1 cellular context compared by ENCODE assay signal in the genomic region with DNA sequence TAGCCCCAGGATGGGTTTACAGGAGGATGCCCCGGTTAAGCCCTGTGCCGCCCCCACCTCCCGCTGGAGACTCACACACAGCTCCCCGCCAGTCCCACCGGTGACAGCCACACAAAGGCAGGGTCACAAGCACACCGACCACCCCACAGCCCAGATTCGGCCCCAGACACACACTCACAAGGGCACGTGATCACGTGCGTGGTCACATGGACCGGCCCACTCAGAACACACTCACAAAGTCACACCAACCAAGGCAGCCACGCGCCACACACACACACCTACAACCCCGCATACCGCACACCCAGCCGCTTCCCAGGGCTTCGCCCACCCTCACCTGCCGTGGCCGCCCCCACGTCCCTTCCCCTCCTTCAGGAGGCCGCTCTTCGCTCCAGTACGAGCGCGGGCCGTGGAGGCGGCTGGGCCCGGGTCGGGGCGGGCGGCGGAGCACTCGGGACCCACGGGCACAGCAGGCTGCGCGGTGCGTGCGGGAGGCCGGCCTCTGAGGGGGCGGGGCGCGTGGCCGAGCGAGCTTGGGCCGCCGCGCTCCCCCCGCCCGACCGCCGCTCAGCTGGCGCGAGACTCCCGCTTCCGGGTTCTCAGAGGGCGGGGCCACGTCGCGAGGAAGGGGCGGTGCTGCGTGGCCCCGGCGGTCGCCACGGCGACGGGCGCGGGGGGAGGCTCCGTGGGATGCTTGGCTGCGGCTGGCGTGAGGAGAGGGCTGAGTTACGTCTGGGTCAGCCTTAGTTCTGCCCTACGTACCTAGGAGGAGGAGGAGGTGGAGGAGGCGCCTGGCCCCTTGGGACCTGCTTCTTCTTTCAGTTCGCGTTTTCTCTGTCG.
TF ChIP-seq lines count a peak whose summit lies in the region.

A gene with protein sequence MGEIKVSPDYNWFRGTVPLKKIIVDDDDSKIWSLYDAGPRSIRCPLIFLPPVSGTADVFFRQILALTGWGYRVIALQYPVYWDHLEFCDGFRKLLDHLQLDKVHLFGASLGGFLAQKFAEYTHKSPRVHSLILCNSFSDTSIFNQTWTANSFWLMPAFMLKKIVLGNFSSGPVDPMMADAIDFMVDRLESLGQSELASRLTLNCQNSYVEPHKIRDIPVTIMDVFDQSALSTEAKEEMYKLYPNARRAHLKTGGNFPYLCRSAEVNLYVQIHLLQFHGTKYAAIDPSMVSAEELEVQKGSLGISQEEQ (minus strand): TSS at position 584 of the 837 bp plus-strand sequence. CDS start 6,345 bp downstream, outside the sequence.

TF ChIP-seq in A549, 52 proteins besides CTCF, POLR2A, EP300 and RAD21 (continued from another document):
- TF ChIP-seq, protein P1, sequence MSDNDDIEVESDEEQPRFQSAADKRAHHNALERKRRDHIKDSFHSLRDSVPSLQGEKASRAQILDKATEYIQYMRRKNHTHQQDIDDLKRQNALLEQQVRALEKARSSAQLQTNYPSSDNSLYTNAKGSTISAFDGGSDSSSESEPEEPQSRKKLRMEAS (IDR thresholded peaks at IDR 0.05): peak; percentile 90
- peak; percentile 32; the same call in 1 of the 2 replicates for TF ChIP-seq HOXB13 (CRISPR knock-in tag; IDR thresholded peaks at IDR 0.05; ENCODE audit: low read depth)
- 0 out of 2 replicates have a peak, but pooled peaks have one; percentile 64 for TF ChIP-seq TFCP2L1 (CRISPR knock-in tag; IDR thresholded peaks at IDR 0.05)
- no peak for TF ChIP-seq ZFP36 (IDR thresholded peaks at IDR 0.05; ENCODE audit: borderline replicate concordance, partially characterized antibody)
- no peak for TF ChIP-seq ZNF302 (CRISPR knock-in tag; IDR thresholded peaks at IDR 0.05)
- TF ChIP-seq CEBPB (IDR thresholded peaks at IDR 0.05): no peak
- TF ChIP-seq POLR2AphosphoS2 (conservative IDR thresholded peaks at IDR 0.05; ENCODE audit: low read length): no peak
- TF ChIP-seq NPAS2 (CRISPR knock-in tag; IDR thresholded peaks at IDR 0.05; ENCODE audit: borderline replicate concordance): peak; percentile 90
- TF ChIP-seq RFX5 (IDR thresholded peaks at IDR 0.05): no peak
- no peak for TF ChIP-seq CHD4 (IDR thresholded peaks at IDR 0.05; ENCODE audit: borderline replicate concordance)
- peak; percentile 37 for TF ChIP-seq GATA3 (IDR thresholded peaks at IDR 0.05; ENCODE audit: borderline replicate concordance)
- no peak for TF ChIP-seq NFE2L2 (conservative IDR thresholded peaks at IDR 0.05; ENCODE audit: low read length)
- TF ChIP-seq, protein P2, sequence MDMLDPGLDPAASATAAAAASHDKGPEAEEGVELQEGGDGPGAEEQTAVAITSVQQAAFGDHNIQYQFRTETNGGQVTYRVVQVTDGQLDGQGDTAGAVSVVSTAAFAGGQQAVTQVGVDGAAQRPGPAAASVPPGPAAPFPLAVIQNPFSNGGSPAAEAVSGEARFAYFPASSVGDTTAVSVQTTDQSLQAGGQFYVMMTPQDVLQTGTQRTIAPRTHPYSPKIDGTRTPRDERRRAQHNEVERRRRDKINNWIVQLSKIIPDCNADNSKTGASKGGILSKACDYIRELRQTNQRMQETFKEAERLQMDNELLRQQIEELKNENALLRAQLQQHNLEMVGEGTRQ (IDR thresholded peaks at IDR 0.05): peak; percentile 99
- peak; percentile 44 to 88; a peak in 3 of 5 replicates for TF ChIP-seq JUN (IDR thresholded peaks at IDR 0.05)
- TF ChIP-seq JUNB (IDR thresholded peaks at IDR 0.05): no peak
- TF ChIP-seq, protein P3, sequence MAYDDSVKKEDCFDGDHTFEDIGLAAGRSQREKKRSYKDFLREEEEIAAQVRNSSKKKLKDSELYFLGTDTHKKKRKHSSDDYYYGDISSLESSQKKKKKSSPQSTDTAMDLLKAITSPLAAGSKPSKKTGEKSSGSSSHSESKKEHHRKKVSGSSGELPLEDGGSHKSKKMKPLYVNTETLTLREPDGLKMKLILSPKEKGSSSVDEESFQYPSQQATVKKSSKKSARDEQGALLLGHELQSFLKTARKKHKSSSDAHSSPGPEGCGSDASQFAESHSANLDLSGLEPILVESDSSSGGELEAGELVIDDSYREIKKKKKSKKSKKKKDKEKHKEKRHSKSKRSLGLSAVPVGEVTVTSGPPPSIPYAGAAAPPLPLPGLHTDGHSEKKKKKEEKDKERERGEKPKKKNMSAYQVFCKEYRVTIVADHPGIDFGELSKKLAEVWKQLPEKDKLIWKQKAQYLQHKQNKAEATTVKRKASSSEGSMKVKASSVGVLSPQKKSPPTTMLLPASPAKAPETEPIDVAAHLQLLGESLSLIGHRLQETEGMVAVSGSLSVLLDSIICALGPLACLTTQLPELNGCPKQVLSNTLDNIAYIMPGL (CRISPR knock-in tag; IDR thresholded peaks at IDR 0.05; ENCODE audit: borderline replicate concordance): peak; percentile 65; the same call in 1 of the 2 replicates
- TF ChIP-seq, protein P4, sequence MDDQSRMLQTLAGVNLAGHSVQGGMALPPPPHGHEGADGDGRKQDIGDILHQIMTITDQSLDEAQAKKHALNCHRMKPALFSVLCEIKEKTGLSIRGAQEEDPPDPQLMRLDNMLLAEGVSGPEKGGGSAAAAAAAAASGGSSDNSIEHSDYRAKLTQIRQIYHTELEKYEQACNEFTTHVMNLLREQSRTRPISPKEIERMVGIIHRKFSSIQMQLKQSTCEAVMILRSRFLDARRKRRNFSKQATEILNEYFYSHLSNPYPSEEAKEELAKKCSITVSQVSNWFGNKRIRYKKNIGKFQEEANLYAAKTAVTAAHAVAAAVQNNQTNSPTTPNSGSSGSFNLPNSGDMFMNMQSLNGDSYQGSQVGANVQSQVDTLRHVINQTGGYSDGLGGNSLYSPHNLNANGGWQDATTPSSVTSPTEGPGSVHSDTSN (IDR thresholded peaks at IDR 0.05): peak; percentile 79; the same call in 1 of the 2 replicates
- TF ChIP-seq, protein P5, sequence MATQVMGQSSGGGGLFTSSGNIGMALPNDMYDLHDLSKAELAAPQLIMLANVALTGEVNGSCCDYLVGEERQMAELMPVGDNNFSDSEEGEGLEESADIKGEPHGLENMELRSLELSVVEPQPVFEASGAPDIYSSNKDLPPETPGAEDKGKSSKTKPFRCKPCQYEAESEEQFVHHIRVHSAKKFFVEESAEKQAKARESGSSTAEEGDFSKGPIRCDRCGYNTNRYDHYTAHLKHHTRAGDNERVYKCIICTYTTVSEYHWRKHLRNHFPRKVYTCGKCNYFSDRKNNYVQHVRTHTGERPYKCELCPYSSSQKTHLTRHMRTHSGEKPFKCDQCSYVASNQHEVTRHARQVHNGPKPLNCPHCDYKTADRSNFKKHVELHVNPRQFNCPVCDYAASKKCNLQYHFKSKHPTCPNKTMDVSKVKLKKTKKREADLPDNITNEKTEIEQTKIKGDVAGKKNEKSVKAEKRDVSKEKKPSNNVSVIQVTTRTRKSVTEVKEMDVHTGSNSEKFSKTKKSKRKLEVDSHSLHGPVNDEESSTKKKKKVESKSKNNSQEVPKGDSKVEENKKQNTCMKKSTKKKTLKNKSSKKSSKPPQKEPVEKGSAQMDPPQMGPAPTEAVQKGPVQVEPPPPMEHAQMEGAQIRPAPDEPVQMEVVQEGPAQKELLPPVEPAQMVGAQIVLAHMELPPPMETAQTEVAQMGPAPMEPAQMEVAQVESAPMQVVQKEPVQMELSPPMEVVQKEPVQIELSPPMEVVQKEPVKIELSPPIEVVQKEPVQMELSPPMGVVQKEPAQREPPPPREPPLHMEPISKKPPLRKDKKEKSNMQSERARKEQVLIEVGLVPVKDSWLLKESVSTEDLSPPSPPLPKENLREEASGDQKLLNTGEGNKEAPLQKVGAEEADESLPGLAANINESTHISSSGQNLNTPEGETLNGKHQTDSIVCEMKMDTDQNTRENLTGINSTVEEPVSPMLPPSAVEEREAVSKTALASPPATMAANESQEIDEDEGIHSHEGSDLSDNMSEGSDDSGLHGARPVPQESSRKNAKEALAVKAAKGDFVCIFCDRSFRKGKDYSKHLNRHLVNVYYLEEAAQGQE (IDR thresholded peaks at IDR 0.05): peak; percentile 68
